In the genomic region with DNA sequence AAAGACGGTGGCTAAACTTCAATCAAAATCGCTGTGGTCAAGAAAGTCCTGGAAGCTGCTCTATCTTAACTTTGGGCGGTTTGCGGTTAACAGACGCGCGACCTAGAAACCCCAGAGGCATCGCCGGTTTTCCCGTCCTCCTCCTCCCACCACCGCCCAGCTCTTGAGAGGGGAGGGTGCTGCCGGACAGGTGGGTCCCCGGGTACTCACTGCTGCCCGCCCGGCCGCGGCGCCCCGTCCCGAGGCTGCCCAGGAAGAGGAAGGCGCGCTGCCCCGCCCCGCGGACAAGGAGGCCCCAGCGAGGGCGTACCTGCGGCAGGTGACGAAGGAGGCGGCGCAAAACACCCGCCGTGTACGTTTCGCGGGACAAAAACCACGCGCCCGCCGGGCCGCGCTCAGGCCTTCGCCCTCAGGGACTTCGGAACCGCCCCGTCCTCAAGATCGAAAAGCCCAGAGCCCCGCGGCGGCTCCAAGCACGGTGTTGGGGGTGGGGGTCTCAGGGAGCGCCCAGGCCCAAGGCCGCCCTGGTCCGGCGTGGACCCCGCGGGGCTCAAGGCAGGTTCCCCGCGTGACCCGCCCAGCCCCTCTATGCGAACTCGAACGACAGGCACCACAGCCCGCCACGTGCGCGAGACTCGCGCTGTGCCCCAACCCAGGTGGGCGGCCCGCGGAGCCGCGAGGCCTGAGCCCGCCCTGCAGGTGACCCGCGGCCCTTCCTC, we compare ENCODE assay signal across 8 cellular contexts. TPM values are rescaled to one million over a fixed set of nuclear protein-coding genes. Genes with fewer than 3 reads are reported as not detected.
A peak's percentile ranks its signal among the peaks of the same experiment; 100 is the strongest.
DNase-seq lines count a peak whose midpoint lies in the region; ATAC-seq, FAIRE-seq and TF ChIP-seq lines count a peak whose summit lies in the region.

A gene with protein sequence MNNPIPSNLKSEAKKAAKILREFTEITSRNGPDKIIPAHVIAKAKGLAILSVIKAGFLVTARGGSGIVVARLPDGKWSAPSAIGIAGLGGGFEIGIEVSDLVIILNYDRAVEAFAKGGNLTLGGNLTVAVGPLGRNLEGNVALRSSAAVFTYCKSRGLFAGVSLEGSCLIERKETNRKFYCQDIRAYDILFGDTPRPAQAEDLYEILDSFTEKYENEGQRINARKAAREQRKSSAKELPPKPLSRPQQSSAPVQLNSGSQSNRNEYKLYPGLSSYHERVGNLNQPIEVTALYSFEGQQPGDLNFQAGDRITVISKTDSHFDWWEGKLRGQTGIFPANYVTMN (minus strand): TSS at position 259 of the 719 bp plus-strand sequence. CDS start 48 bp downstream, at position 211.

- H3K4me1 ChIP-seq in endothelial cell of umbilical vein (ENCODE audit: control insufficient read depth, extremely low read depth, insufficient read depth, low read length) (peaks cover 17% of the 10 kb centered on the region), mucosa of stomach (ENCODE audit: control insufficient read depth, insufficient read depth, low read length) (peaks cover 22% of the 10 kb centered on the region)

- CTCF ChIA-PET in activated CD8-positive, alpha-beta memory T cell treated with anti-CD3 and anti-CD28 coated beads for 36 hours (lab: Charles Lee), result no interaction called here
- CTCF ChIA-PET in endothelial cell of umbilical vein (lab: Charles Lee), result interaction anchor here (0.9 kb wide), 1 partner anchor 1283 kb away, joined by 3 read pairs; no protein-coding TSS in a partner anchor

- H3K4me3 ChIP-seq in endothelial cell of umbilical vein (replicated peaks in 1 of 3; ENCODE audit: insufficient read depth in 1 of 3, low read depth in 1 of 3, low read length in 3 of 3) (peak within 1 kb of the TSS; percentile 75 to 90 (median 79)), mucosa of stomach (ENCODE audit: low read length) (peak within 1 kb of the TSS; percentile 86)

- peaks cover 2% of the 10 kb centered on the region for H4K20me1 ChIP-seq in endothelial cell of umbilical vein (replicated peaks; ENCODE audit: control insufficient read depth, extremely low read depth, insufficient read depth, low read length)

- dilution Hi-C loops in endothelial cell of umbilical vein (cut with MboI; ENCODE audit: extremely low pct_ligation_motif_present, low sequenced_read_pairs), result no loop called here

- intact Hi-C loops in endothelial cell of umbilical vein (cut with micrococcal nuclease), result loop anchor here (1.0 to 5.0 kb wide), 4 partner anchors 18 to 1363 kb away; a partner anchor contains a TSS

- H3K36me3 ChIP-seq in endothelial cell of umbilical vein (ENCODE audit: control insufficient read depth in 2 of 2, extremely low read depth in 1 of 2, insufficient read depth in 2 of 2, low read length in 2 of 2) (no peaks in the 10 kb centered on the region), mucosa of stomach (ENCODE audit: control insufficient read depth, insufficient read depth, low read length) (no peaks in the 10 kb centered on the region)

- H3K9ac ChIP-seq in endothelial cell of umbilical vein (replicated peaks; ENCODE audit: extremely low read depth, insufficient read depth, low read length), result peak within 1 kb of the TSS; percentile 78
- H3K9ac ChIP-seq in mucosa of stomach (ENCODE audit: low read length), result peak within 1 kb of the TSS; percentile 89

- FAIRE-seq in endothelial cell of umbilical vein (lab: Jason Lieb, UNC), result no peak

- peak within 1 kb of the TSS; percentile 92 for H3K4me2 ChIP-seq in endothelial cell of umbilical vein (ENCODE audit: insufficient read depth, low read length)

- peaks cover 39% of the 10 kb centered on the region for H3K79me2 ChIP-seq in endothelial cell of umbilical vein (ENCODE audit: control insufficient read depth, insufficient read depth, low read length)

- ATAC-seq in GM21619 (IDR thresholded peaks at IDR 0.05; ENCODE audit: unreplicated experiment), result peak; percentile 20
- ATAC-seq in stimulated activated naive CD8-positive, alpha-beta T cell treated with anti-CD3 and anti-CD28 coated beads, Interleukin-15, amount 100 ng/mL, for 72 hours, result peak; percentile 54

- H3K27ac Mint-ChIP-seq in stimulated activated naive CD8-positive, alpha-beta T cell treated with anti-CD3 and anti-CD28 coated beads, Interleukin-15, amount 100 ng/mL, for 72 hours, result peak within 1 kb of the TSS; percentile 89 to 98

- no peak for TF ChIP-seq POLR2A in endothelial cell of umbilical vein (IDR thresholded peaks at IDR 0.05; ENCODE audit: low read depth, low read length)

- peak within 1 kb of the TSS; percentile 90 to 91 for H3K4me3 Mint-ChIP-seq in stimulated activated naive CD8-positive, alpha-beta T cell treated with anti-CD3 and anti-CD28 coated beads, Interleukin-15, amount 100 ng/mL, for 72 hours

- peak within 1 kb of the TSS; percentile 42 for H3K27ac ChIP-seq in endothelial cell of umbilical vein (ENCODE audit: insufficient read depth, low read depth, low read length)

- no peak for TF ChIP-seq CTCF in endothelial cell of umbilical vein (IDR thresholded peaks at IDR 0.05; ENCODE audit: extremely low read depth in 1 of 2, insufficient read depth in 1 of 2, low read depth in 1 of 2, low read length in 2 of 2)

- H3K4me1 Mint-ChIP-seq in stimulated activated naive CD8-positive, alpha-beta T cell treated with anti-CD3 and anti-CD28 coated beads, Interleukin-15, amount 100 ng/mL, for 72 hours, result peaks cover 25% of the 10 kb centered on the region

- no peaks in the 10 kb centered on the region for H3K27me3 Mint-ChIP-seq in stimulated activated naive CD8-positive, alpha-beta T cell treated with anti-CD3 and anti-CD28 coated beads, Interleukin-15, amount 100 ng/mL, for 72 hours

- no peaks in the 10 kb centered on the region for H3K9me1 ChIP-seq in endothelial cell of umbilical vein (replicated peaks; ENCODE audit: control insufficient read depth, extremely low read depth, insufficient read depth, low read length)

- H3K27me3 ChIP-seq in endothelial cell of umbilical vein (ENCODE audit: control insufficient read depth in 2 of 2, insufficient read depth in 2 of 2, low read length in 2 of 2) (no peaks in the 10 kb centered on the region), mucosa of stomach (ENCODE audit: control insufficient read depth, insufficient read depth, low read length) (no peaks in the 10 kb centered on the region)

- peaks cover under 1 to 4% of the 10 kb centered on the region in 2 donors for H3K9me3 Mint-ChIP-seq in stimulated activated naive CD8-positive, alpha-beta T cell treated with anti-CD3 and anti-CD28 coated beads, Interleukin-15, amount 100 ng/mL, for 72 hours

- BruUV-seq in endothelial cell of umbilical vein (replicated peaks; lab: Mats Ljungman, UMichigan), result no TSS peak

- H2AFZ ChIP-seq in endothelial cell of umbilical vein (ENCODE audit: low read depth, low read length), result peak within 1 kb of the TSS; percentile 95

- H3K9me3 ChIP-seq in endothelial cell of umbilical vein (replicated peaks; ENCODE audit: control insufficient read depth, insufficient read depth, low read length) (no peaks in the 10 kb centered on the region), mucosa of stomach (ENCODE audit: control insufficient read depth, low read length) (no peaks in the 10 kb centered on the region)

- DNase-seq in COLO668 (lab: John Stamatoyannopoulos, UW; ENCODE audit: unreplicated experiment) (peak; percentile 87), M059J (ENCODE audit: low read depth) (no peak), endothelial cell of umbilical vein (ENCODE audit: low read depth, low spot score) (peak; percentile 7), DMS153 treated with DMSO at 0.1 percent for 48 hours (lab: John Stamatoyannopoulos, UW; ENCODE audit: unreplicated experiment) (no peak)
- DNase-seq in stimulated activated naive CD8-positive, alpha-beta T cell treated with anti-CD3 and anti-CD28 coated beads, Interleukin-15, amount 100 ng/mL, for 72 hours, result peak; percentile 19 to 38

- POLR2A ChIA-PET in activated CD8-positive, alpha-beta memory T cell treated with anti-CD3 and anti-CD28 coated beads for 36 hours (lab: Charles Lee), result no interaction called here
- POLR2A ChIA-PET in endothelial cell of umbilical vein (lab: Charles Lee), result no interaction called here

TF ChIP-seq in endothelial cell of umbilical vein, 7 proteins besides CTCF, POLR2A, EP300 and RAD21:
- no peak for TF ChIP-seq EZH2 (IDR thresholded peaks at IDR 0.05; ENCODE audit: borderline replicate concordance, low read depth, low read length, severe bottlenecking)
- TF ChIP-seq, protein P1, sequence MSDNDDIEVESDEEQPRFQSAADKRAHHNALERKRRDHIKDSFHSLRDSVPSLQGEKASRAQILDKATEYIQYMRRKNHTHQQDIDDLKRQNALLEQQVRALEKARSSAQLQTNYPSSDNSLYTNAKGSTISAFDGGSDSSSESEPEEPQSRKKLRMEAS (IDR thresholded peaks at IDR 0.05; ENCODE audit: insufficient read depth, insufficient read length), result peak; percentile 22

RNA-seq across cellular contexts. Expression of the gene that starts here (rescaled TPM):
- total RNA-seq in M059J (2014; rRNA removed; shearing (Covaris generic)), result 8.0 and 12.9 TPM in 2 replicates
- total RNA-seq in activated CD8-positive, alpha-beta memory T cell treated with anti-CD3 and anti-CD28 coated beads for 36 hours, result 10 to 100 TPM; 16.4 to 17.1 TPM
- total RNA-seq in endothelial cell of umbilical vein, result 18.6 and 22.4 TPM in 2 replicates
- 8.6 and 12.5 TPM in 2 replicates for polyA plus RNA-seq in endothelial cell of umbilical vein
- polyA plus RNA-seq in endothelial cell of umbilical vein (2011; cell fraction: cytosol; rRNA removed), result 11.2 and 11.8 TPM in 2 replicates
- 68.6 and 76.3 TPM in 2 replicates for polyA plus RNA-seq in endothelial cell of umbilical vein (2011; cell fraction: nucleus; rRNA removed)
- polyA plus RNA-seq in endothelial cell of umbilical vein (2012), result 12.1 and 15.6 TPM in 2 replicates
- 13.9 and 21.4 TPM in 2 replicates for polyA minus RNA-seq in endothelial cell of umbilical vein
- polyA minus RNA-seq in endothelial cell of umbilical vein (2011; cell fraction: cytosol; rRNA and poly(A)+ RNA removed), result 3.1 TPM
- 42.8 and 52.4 TPM in 2 replicates for polyA minus RNA-seq in endothelial cell of umbilical vein (2011; cell fraction: nucleus; rRNA and poly(A)+ RNA removed)

Comparison
In these comparisons a context has a peak if more than half of its experiments do, and no peak if none do; other contexts are left out.
1. DNase-seq: peak in COLO668 (single experiment), endothelial cell of umbilical vein (single experiment) and stimulated activated naive CD8-positive, alpha-beta T cell treated with anti-CD3 and anti-CD28 coated beads, Interleukin-15, amount 100 ng/mL, for 72 hours (2 of 2); none in M059J (single experiment) and DMS153 treated with DMSO at 0.1 percent for 48 hours (single experiment).